ENCODE assay signal across 9 cellular contexts in the genomic region with DNA sequence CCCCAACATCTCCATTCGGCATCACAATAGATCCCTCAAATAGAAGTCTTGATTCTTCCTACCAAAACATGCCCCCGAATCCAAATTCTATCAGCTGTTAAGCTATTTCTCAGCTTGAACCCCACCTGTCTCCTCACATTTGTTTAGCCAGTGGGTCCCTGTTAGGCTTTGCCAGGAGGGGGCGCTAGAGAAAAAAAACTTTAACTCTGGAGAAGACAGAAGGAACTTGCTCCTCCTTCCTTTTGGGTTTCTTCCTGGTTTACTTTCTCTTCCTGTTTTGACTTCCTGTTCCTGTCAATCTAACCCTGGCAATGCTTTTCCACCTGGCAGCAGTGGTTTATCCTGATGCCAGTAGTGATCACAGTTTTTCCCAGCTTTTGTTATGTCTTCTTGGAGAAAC.
DNase-seq lines count a peak whose midpoint lies in the region; ATAC-seq, FAIRE-seq and TF ChIP-seq lines count a peak whose summit lies in the region.
"Had no signal": no experiment of that assay in that cellular context is flagged by ENCODE, and none has a peak within 500 bp of the region (broad histone marks: within the 10 kb centered on the region; RNA-seq: fewer than 3 reads in every experiment).

No MANE protein-coding gene starts in this region.

- H3K4me3 ChIP-seq in epithelial cell of esophagus (ENCODE audit: low read length) = no peak overlapping the region
- H3K4me3 ChIP-seq in small intestine (ENCODE audit: low read depth in 1 of 2, low read length in 2 of 2) = no peak overlapping the region

- peaks cover 5% of the 10 kb centered on the region for H3K4me1 Mint-ChIP-seq in CD14-positive monocyte
- peaks cover 0 to 6% of the 10 kb centered on the region in 2 donors for H3K4me1 Mint-ChIP-seq in stimulated activated naive B cell treated with anti-CD40 and anti-IgM and Interleukin-4, amounts not matched to agents 10 μg/mL and 1 μg/mL and 100 μg/mL, for 72 hours

- H3K27ac Mint-ChIP-seq in CD14-positive monocyte = no peak overlapping the region
- no peak overlapping the region for H3K27ac Mint-ChIP-seq in stimulated activated naive B cell treated with anti-CD40 and anti-IgM and Interleukin-4, amounts not matched to agents 10 μg/mL and 1 μg/mL and 100 μg/mL, for 72 hours

- no peaks in the 10 kb centered on the region for H3K9me3 ChIP-seq in small intestine (ENCODE audit: control insufficient read depth, low read depth)

- no peaks in the 10 kb centered on the region for H3K36me3 ChIP-seq in small intestine (ENCODE audit: control insufficient read depth in 2 of 2, insufficient read depth in 2 of 2, low read length in 2 of 2)

- no peak overlapping the region for H3K4me3 Mint-ChIP-seq in CD14-positive monocyte
- H3K4me3 Mint-ChIP-seq in stimulated activated naive B cell treated with anti-CD40 and anti-IgM and Interleukin-4, amounts not matched to agents 10 μg/mL and 1 μg/mL and 100 μg/mL, for 72 hours = no peak overlapping the region

- peak; percentile 36 for TF ChIP-seq CTCF in CD14-positive monocyte (IDR thresholded peaks at IDR 0.05)
- TF ChIP-seq CTCF in epithelial cell of esophagus (IDR thresholded peaks at IDR 0.05; ENCODE audit: insufficient read depth, low read depth, low read length, missing control alignments) = peak; percentile 63

- 59 to 68% (median 66%) methylated on average over 3 of the region's 3 CpGs for WGBS in small intestine, 3 donors

- peaks cover 2% of the 10 kb centered on the region in 2 donors for H3K4me1 ChIP-seq in small intestine (ENCODE audit: control insufficient read depth in 2 of 2, insufficient read depth in 1 of 2, low read depth in 1 of 2, low read length in 1 of 2)

- no peaks in the 10 kb centered on the region for H3K36me3 Mint-ChIP-seq in CD14-positive monocyte
- H3K36me3 Mint-ChIP-seq in stimulated activated naive B cell treated with anti-CD40 and anti-IgM and Interleukin-4, amounts not matched to agents 10 μg/mL and 1 μg/mL and 100 μg/mL, for 72 hours = no peaks in the 10 kb centered on the region

- DNase-seq in CD14-positive monocyte (ENCODE audit: low spot score) (no peak), OCI-M1 (lab: John Stamatoyannopoulos, UW) (peak; percentile 84), epithelial cell of esophagus (ENCODE audit: low read depth) (peak; percentile 53), small intestine (peak; percentile 56)
- no peak for DNase-seq in stimulated activated naive B cell treated with anti-CD40 and anti-IgM and Interleukin-4, amounts not matched to agents 10 μg/mL and 1 μg/mL and 100 μg/mL, for 72 hours

- intact Hi-C loops in CD14-positive monocyte (cut with micrococcal nuclease) = no loop called here

- no peaks in the 10 kb centered on the region for H3K27me3 ChIP-seq in small intestine (ENCODE audit: control insufficient read depth in 2 of 2, insufficient read depth in 2 of 2, low read length in 2 of 2)

- ATAC-seq in GM19395 (IDR thresholded peaks at IDR 0.05; ENCODE audit: unreplicated experiment) (peak; percentile 49), GM18858 (IDR thresholded peaks at IDR 0.05; ENCODE audit: unreplicated experiment) (no peak), HG02763 (IDR thresholded peaks at IDR 0.05; ENCODE audit: unreplicated experiment) (no peak)
- no peak for ATAC-seq in stimulated activated naive B cell treated with anti-CD40 and anti-IgM and Interleukin-4, amounts not matched to agents 10 μg/mL and 1 μg/mL and 100 μg/mL, for 72 hours (replicated peaks)

- H3K9me3 Mint-ChIP-seq in CD14-positive monocyte = peaks cover 6 to 18% (median 14%) of the 10 kb centered on the region in 7 donors
- peaks cover 9 to 11% of the 10 kb centered on the region in 2 donors for H3K9me3 Mint-ChIP-seq in stimulated activated naive B cell treated with anti-CD40 and anti-IgM and Interleukin-4, amounts not matched to agents 10 μg/mL and 1 μg/mL and 100 μg/mL, for 72 hours

- peaks cover 0 to 2% (median 0%) of the 10 kb centered on the region in 3 donors for H3K27me3 Mint-ChIP-seq in CD14-positive monocyte (ENCODE audit: low read depth in 3 of 3)
- peaks cover 0 to 4% of the 10 kb centered on the region in 2 donors for H3K27me3 Mint-ChIP-seq in stimulated activated naive B cell treated with anti-CD40 and anti-IgM and Interleukin-4, amounts not matched to agents 10 μg/mL and 1 μg/mL and 100 μg/mL, for 72 hours

- no peak for FAIRE-seq in small intestine (lab: Jason Lieb, UNC)

- no peak overlapping the region for H3K27ac ChIP-seq in small intestine (ENCODE audit: low read depth in 1 of 2, low read length in 1 of 2)
- H3K27ac ChIP-seq: epithelial cell of prostate had no signal

Comparison
In these comparisons a context has a peak if more than half of its experiments do, and no peak if none do; other contexts are left out.
1. DNase-seq: peak in OCI-M1 (single experiment), epithelial cell of esophagus (single experiment) and small intestine (single experiment); none in CD14-positive monocyte (single experiment) and stimulated activated naive B cell treated with anti-CD40 and anti-IgM and Interleukin-4, amounts not matched to agents 10 μg/mL and 1 μg/mL and 100 μg/mL, for 72 hours (single experiment).